ENCODE assay signal across 5 cellular contexts in genomic region chr11:30815619-30816018, GRCh38.
"Had no signal": no experiment of that assay in that cellular context is flagged by ENCODE, and none has a peak within 500 bp of the region (broad histone marks: within the 10 kb centered on the region; RNA-seq: fewer than 3 reads in every experiment).

No MANE protein-coding gene starts in this region.

- ATAC-seq: GM23338, K562 had no signal

- DNase-seq: H9, HCEC 1CT, IMR-90 had no signal
